1 cellular context compared by ENCODE assay signal in genomic region chr9:123268240-123268949, GRCh38.
A peak's percentile ranks its signal among the peaks of the same experiment; 100 is the strongest.
TF ChIP-seq lines count a peak whose summit lies in the region.

Gene STRBP (minus strand): TSS chr9:123268586. CDS start chr9:123184134, 84,452 bp downstream.

TF ChIP-seq in HepG2, 621 proteins besides CTCF, POLR2A, EP300 and RAD21 (continued from another document and continues in another):
- TF ChIP-seq ZNF883 (CRISPR knock-in tag; IDR thresholded peaks at IDR 0.05; ENCODE audit: not compliant biosample characterization), result no peak
- TF ChIP-seq ZFAT (CRISPR knock-in tag; conservative IDR thresholded peaks at IDR 0.05), result no peak
- no peak for TF ChIP-seq PCBP1 (IDR thresholded peaks at IDR 0.05; ENCODE audit: borderline replicate concordance, low read depth, low read length)
- TF ChIP-seq NFYB (CRISPR knock-in tag; IDR thresholded peaks at IDR 0.05), result peak; percentile 67
- no peak for TF ChIP-seq ZNF10 (CRISPR knock-in tag; IDR thresholded peaks at IDR 0.05; ENCODE audit: borderline replicate concordance, low read depth)
- peak; percentile 74; the same call in 1 of the 2 replicates for TF ChIP-seq CCDC6 (CRISPR knock-in tag; IDR thresholded peaks at IDR 0.05)
- TF ChIP-seq ZNF510 (CRISPR knock-in tag; IDR thresholded peaks at IDR 0.05; ENCODE audit: low read depth), result no peak
- peak; percentile 64; the same call in 1 of the 2 replicates for TF ChIP-seq TFDP1 (CRISPR knock-in tag; IDR thresholded peaks at IDR 0.05; ENCODE audit: borderline replicate concordance)
- no peak for TF ChIP-seq FOXJ3 (CRISPR knock-in tag; IDR thresholded peaks at IDR 0.05; ENCODE audit: borderline replicate concordance)
- TF ChIP-seq CBFB (CRISPR knock-in tag; IDR thresholded peaks at IDR 0.05), result no peak; the same call in 1 of the 2 replicates
- no peak for TF ChIP-seq PAX8 (CRISPR knock-in tag; IDR thresholded peaks at IDR 0.05; ENCODE audit: borderline replicate concordance)
- no peak for TF ChIP-seq DDIT3 (CRISPR knock-in tag; IDR thresholded peaks at IDR 0.05)
- no peak for TF ChIP-seq ZNF326 (CRISPR knock-in tag; IDR thresholded peaks at IDR 0.05; ENCODE audit: borderline replicate concordance)
- no peak for TF ChIP-seq HNF4A (CRISPR knock-in tag; IDR thresholded peaks at IDR 0.05)
- no peak for TF ChIP-seq ZNF546 (CRISPR knock-in tag; conservative IDR thresholded peaks at IDR 0.05)
- TF ChIP-seq POLR2AphosphoS5 (IDR thresholded peaks at IDR 0.05; ENCODE audit: low read depth, low read length), result no peak
- TF ChIP-seq ZNF513 (CRISPR knock-in tag; conservative IDR thresholded peaks at IDR 0.05), result no peak
- TF ChIP-seq ATF3 (CRISPR knock-in tag; IDR thresholded peaks at IDR 0.05), result no peak
- no peak for TF ChIP-seq EEA1 (CRISPR knock-in tag; IDR thresholded peaks at IDR 0.05; ENCODE audit: borderline replicate concordance)
- no peak for TF ChIP-seq MLXIP (CRISPR knock-in tag; IDR thresholded peaks at IDR 0.05; ENCODE audit: borderline replicate concordance)
- TF ChIP-seq THAP7 (CRISPR knock-in tag; IDR thresholded peaks at IDR 0.05), result no peak
- no peak for TF ChIP-seq NBN (conservative IDR thresholded peaks at IDR 0.05)
- no peak for TF ChIP-seq MAFF (IDR thresholded peaks at IDR 0.05; ENCODE audit: low read depth, low read length)
- TF ChIP-seq THRA (CRISPR knock-in tag; IDR thresholded peaks at IDR 0.05; ENCODE audit: borderline replicate concordance), result no peak
- TF ChIP-seq EHMT2 (IDR thresholded peaks at IDR 0.05; ENCODE audit: borderline replicate concordance, low read depth, low read length), result no peak
- no peak for TF ChIP-seq ZNF747 (CRISPR knock-in tag; IDR thresholded peaks at IDR 0.05; ENCODE audit: borderline replicate concordance)
- no peak for TF ChIP-seq PRDM15 (CRISPR knock-in tag; IDR thresholded peaks at IDR 0.05)
- TF ChIP-seq IRX3 (CRISPR knock-in tag; IDR thresholded peaks at IDR 0.05; ENCODE audit: borderline replicate concordance, low read depth), result no peak
- TF ChIP-seq ZNF781 (CRISPR knock-in tag; IDR thresholded peaks at IDR 0.05; ENCODE audit: borderline replicate concordance, not compliant biosample characterization), result no peak
- no peak for TF ChIP-seq SATB2 (CRISPR knock-in tag; IDR thresholded peaks at IDR 0.05)
- TF ChIP-seq ZNF629 (CRISPR knock-in tag; conservative IDR thresholded peaks at IDR 0.05), result no peak
- no peak for TF ChIP-seq TEAD3 (CRISPR knock-in tag; optimal IDR thresholded peaks at IDR 0.05; ENCODE audit: borderline replicate concordance)
- TF ChIP-seq SSRP1 (CRISPR knock-in tag; IDR thresholded peaks at IDR 0.05), result no peak
- no peak for TF ChIP-seq SNAPC5 (CRISPR knock-in tag; IDR thresholded peaks at IDR 0.05; ENCODE audit: borderline replicate concordance)
- no peak for TF ChIP-seq NR2F6 (IDR thresholded peaks at IDR 0.05)
- no peak for TF ChIP-seq NR2F6 (CRISPR knock-in tag; IDR thresholded peaks at IDR 0.05)
- peak; percentile 15 for TF ChIP-seq ELF3 (CRISPR knock-in tag; IDR thresholded peaks at IDR 0.05)
- TF ChIP-seq ZBTB40 (IDR thresholded peaks at IDR 0.05), result no peak
- no peak for TF ChIP-seq ZBTB40 (CRISPR knock-in tag; IDR thresholded peaks at IDR 0.05)
- no peak for TF ChIP-seq MAFG (CRISPR knock-in tag; IDR thresholded peaks at IDR 0.05)
- TF ChIP-seq NR2F1 (CRISPR knock-in tag; IDR thresholded peaks at IDR 0.05), result no peak
